25 cellular contexts compared by ENCODE assay signal in the genomic region with DNA sequence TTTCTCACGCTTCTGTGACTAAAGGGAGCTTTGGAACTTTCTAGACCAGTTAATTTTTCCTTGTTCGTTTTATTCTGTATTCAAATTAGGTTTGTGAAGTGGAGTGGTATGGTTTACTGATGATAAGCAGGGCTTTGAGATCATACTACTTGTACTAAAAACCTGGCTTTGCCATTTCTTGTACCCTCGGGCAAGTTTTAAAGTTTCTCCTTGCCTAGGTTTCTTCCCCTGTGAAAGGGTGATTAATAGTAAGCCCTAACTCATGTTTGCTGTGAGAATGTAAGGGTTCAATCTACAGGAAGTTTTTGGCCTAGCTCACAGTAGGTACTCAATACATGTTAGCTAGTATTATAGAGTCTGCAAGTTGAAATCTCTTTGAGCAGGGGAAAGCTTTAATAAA.
DNase-seq lines count a peak whose midpoint lies in the region; ATAC-seq and TF ChIP-seq lines count a peak whose summit lies in the region.
"Had no signal": no experiment of that assay in that cellular context is flagged by ENCODE, and none has a peak within 500 bp of the region (broad histone marks: within the 10 kb centered on the region; RNA-seq: fewer than 3 reads in every experiment).

No MANE protein-coding gene starts in this region.

- H3K9ac ChIP-seq in mammary epithelial cell (ENCODE audit: insufficient read depth, low read length) (no peak overlapping the region), subcutaneous abdominal adipose tissue (ENCODE audit: low read length in 5 of 5) (no peak overlapping the region)
- H3K9ac ChIP-seq: GM23248 had no signal

- no peak overlapping the region for H3K4me2 ChIP-seq in mammary epithelial cell (ENCODE audit: insufficient read depth, low read depth, low read length)

- CTCF ChIA-PET in mammary epithelial cell (lab: Charles Lee; ENCODE audit: low non-redundant PET), result interaction anchor here (0.7 to 1.1 kb wide), 2 partner anchors 130 to 172 kb away, joined by 3 to 4 read pairs; no protein-coding TSS in a partner anchor

- WGBS in mammary epithelial cell (ENCODE audit: low coverage, missing lambda C conversion rate), result 65% methylated on average over 3 of the region's 3 CpGs

- no peak for ATAC-seq in activated naive CD8-positive, alpha-beta T cell treated with anti-CD3 and anti-CD28 coated beads, Interleukin-2, amount 50 U/mL, for 24 hours
- ATAC-seq in foreskin keratinocyte (no peak), HG03139 (IDR thresholded peaks at IDR 0.05; ENCODE audit: unreplicated experiment) (no peak)
- ATAC-seq: HepG2 had no signal

- no peaks in the 10 kb centered on the region for H3K36me3 Mint-ChIP-seq in activated naive CD8-positive, alpha-beta T cell
- peaks cover 5% of the 10 kb centered on the region for H3K36me3 Mint-ChIP-seq in activated naive CD8-positive, alpha-beta T cell treated with anti-CD3 and anti-CD28 coated beads, Interleukin-2, amount 50 U/mL, for 24 hours (ENCODE audit: low read depth)
- H3K36me3 Mint-ChIP-seq: CD4-positive, alpha-beta memory T cell had no signal

- H3K27ac Mint-ChIP-seq in activated naive CD8-positive, alpha-beta T cell, result peak overlapping the region; percentile 2
- no peak overlapping the region for H3K27ac Mint-ChIP-seq in activated naive CD8-positive, alpha-beta T cell treated with anti-CD3 and anti-CD28 coated beads, Interleukin-2, amount 50 U/mL, for 24 hours
- H3K27ac Mint-ChIP-seq: H9 had no signal

- H3K27me3 ChIP-seq in mammary epithelial cell (ENCODE audit: insufficient read depth, low read length) (no peaks in the 10 kb centered on the region), foreskin keratinocyte (no peaks in the 10 kb centered on the region), subcutaneous abdominal adipose tissue (ENCODE audit: control insufficient read depth in 5 of 5, insufficient read depth in 4 of 5, low read length in 5 of 5) (no peaks in the 10 kb centered on the region)
- H3K27me3 ChIP-seq: BLaER1 treated with 17β-estradiol and CSF1 and Interleukin-3, amounts not matched to agents 10 nM and 100 nM; Peyer's patch had no signal

- H3K27ac ChIP-seq in mammary epithelial cell (ENCODE audit: insufficient read depth, low read depth, low read length) (peak overlapping the region; percentile 47), foreskin keratinocyte (peak overlapping the region; percentile 77), subcutaneous abdominal adipose tissue (ENCODE audit: low read depth, low read length) (peak overlapping the region; percentile 34)
- H3K27ac ChIP-seq: 22Rv1, GM23248, HL-60, Peyer's patch had no signal

- H3K4me1 ChIP-seq in mammary epithelial cell (ENCODE audit: insufficient read depth, low read length) (peaks cover 38% of the 10 kb centered on the region), foreskin keratinocyte (peaks cover 37% of the 10 kb centered on the region), subcutaneous abdominal adipose tissue (ENCODE audit: control insufficient read depth in 5 of 5, insufficient read depth in 5 of 5, low read length in 5 of 5) (peaks cover 4 to 27% (median 20%) of the 10 kb centered on the region in 5 donors)

- no peak overlapping the region for H2AFZ ChIP-seq in mammary epithelial cell (ENCODE audit: low read depth, low read length)
- H2AFZ ChIP-seq: GM23248 had no signal

- dilution Hi-C loops in mammary epithelial cell (cut with HindIII; ENCODE audit: low sequenced_read_pairs), result loop anchor here (5.0 kb wide), 1 partner anchor 54 kb away; no protein-coding TSS in a partner anchor

- no peak overlapping the region for H3K4me3 Mint-ChIP-seq in activated naive CD8-positive, alpha-beta T cell
- H3K4me3 Mint-ChIP-seq in activated naive CD8-positive, alpha-beta T cell treated with anti-CD3 and anti-CD28 coated beads, Interleukin-2, amount 50 U/mL, for 24 hours, result no peak overlapping the region
- H3K4me3 Mint-ChIP-seq: CD4-positive, alpha-beta memory T cell; H9 had no signal

- no peaks in the 10 kb centered on the region for H4K20me1 ChIP-seq in mammary epithelial cell (ENCODE audit: insufficient read depth, low read length)

- H3K9me3 Mint-ChIP-seq in activated naive CD8-positive, alpha-beta T cell (ENCODE audit: low read depth), result no peaks in the 10 kb centered on the region
- peaks cover 4% of the 10 kb centered on the region for H3K9me3 Mint-ChIP-seq in activated naive CD8-positive, alpha-beta T cell treated with anti-CD3 and anti-CD28 coated beads, Interleukin-2, amount 50 U/mL, for 24 hours

- DNase-seq in activated naive CD8-positive, alpha-beta T cell treated with anti-CD3 and anti-CD28 coated beads, Interleukin-2, amount 50 U/mL, for 24 hours, result no peak
- DNase-seq in mammary epithelial cell (no peak), foreskin keratinocyte (peak in 1 of 2 donors; percentile 63), islet precursor cell (no peak), NCI-H2171 treated with DMSO at 0.1 percent for 48 hours (lab: John Stamatoyannopoulos, UW) (no peak)
- DNase-seq: CD4-positive, alpha-beta memory T cell; GM23248; H9; KBM-7; NCI-H1092 treated with DMSO at 0.1 percent for 48 hours; NCI-H1436 treated with DMSO at 0.1 percent for 48 hours; NCI-H1930; NCI-H2227 treated with DMSO at 0.1 percent for 48 hours; NCI-H510A; NCI-H748 treated with DMSO at 0.1 percent for 48 hours; NK-92 treated with Interleukin-12 subunit alpha and Interleukin-12 subunit beta, amount 100 ng/mL, for 24 hours; Peyer's patch; Right ventricle myocardium superior had no signal

- intact Hi-C loops in mammary epithelial cell (cut with micrococcal nuclease), result loop anchor here (2.0 to 5.0 kb wide), 3 partner anchors 34 to 81 kb away; no protein-coding TSS in a partner anchor

- H3K4me3 ChIP-seq in mammary epithelial cell (replicated peaks in 1 of 3; ENCODE audit: insufficient read depth in 1 of 3, low read depth in 2 of 3, low read length in 3 of 3) (no peak overlapping the region), subcutaneous abdominal adipose tissue (ENCODE audit: low read depth in 1 of 5, low read length in 5 of 5) (no peak overlapping the region)
- H3K4me3 ChIP-seq: BLaER1 treated with 17β-estradiol and CSF1 and Interleukin-3, amounts not matched to agents 10 nM and 100 nM; GM23248; Peyer's patch had no signal

- H3K79me2 ChIP-seq in mammary epithelial cell (ENCODE audit: insufficient read depth, low read length), result peaks cover 78% of the 10 kb centered on the region

- peaks cover 2% of the 10 kb centered on the region for H3K27me3 Mint-ChIP-seq in activated naive CD8-positive, alpha-beta T cell
- peaks cover 5% of the 10 kb centered on the region for H3K27me3 Mint-ChIP-seq in activated naive CD8-positive, alpha-beta T cell treated with anti-CD3 and anti-CD28 coated beads, Interleukin-2, amount 50 U/mL, for 24 hours

- H3K4me1 Mint-ChIP-seq in activated naive CD8-positive, alpha-beta T cell (ENCODE audit: low read depth), result no peaks in the 10 kb centered on the region
- peaks cover 9% of the 10 kb centered on the region for H3K4me1 Mint-ChIP-seq in activated naive CD8-positive, alpha-beta T cell treated with anti-CD3 and anti-CD28 coated beads, Interleukin-2, amount 50 U/mL, for 24 hours
- H3K4me1 Mint-ChIP-seq: CD4-positive, alpha-beta memory T cell had no signal

- peaks cover 1% of the 10 kb centered on the region for H3K36me3 ChIP-seq in mammary epithelial cell (ENCODE audit: insufficient read depth, low read length)
- no peaks in the 10 kb centered on the region for H3K36me3 ChIP-seq in subcutaneous abdominal adipose tissue (ENCODE audit: control insufficient read depth in 5 of 5, insufficient read depth in 5 of 5, low read length in 5 of 5)
- H3K36me3 ChIP-seq: Peyer's patch had no signal

- TF ChIP-seq CTCF in mammary epithelial cell (conservative IDR thresholded peaks at IDR 0.05 in 1 of 2, IDR thresholded peaks at IDR 0.05 in 1 of 2; ENCODE audit: extremely low read depth in 1 of 2, insufficient read depth in 1 of 2, low read depth in 1 of 2, low read length in 2 of 2), result no peak
- no peak for TF ChIP-seq CTCF in foreskin keratinocyte (conservative IDR thresholded peaks at IDR 0.05)

- H3K9me3 ChIP-seq in mammary epithelial cell (replicated peaks; ENCODE audit: insufficient read depth, low read length) (no peaks in the 10 kb centered on the region), subcutaneous abdominal adipose tissue (ENCODE audit: control insufficient read depth in 5 of 5, low read length in 5 of 5) (no peaks in the 10 kb centered on the region)
- H3K9me3 ChIP-seq: Peyer's patch had no signal

- in situ Hi-C loops in mammary epithelial cell (cut with MboI; ENCODE audit: low sequenced_read_pairs in 2 of 2), result no loop called here

- BruUV-seq in mammary epithelial cell (replicated peaks; lab: Mats Ljungman, UMichigan), result no TSS peak
